Comparison of ENCODE assay signal across 9 cellular contexts in genomic region chr20:54543369-54543768, GRCh38.
"Had no signal": no experiment of that assay in that cellular context is flagged by ENCODE, and none has a peak within 500 bp of the region (broad histone marks: within the 10 kb centered on the region; RNA-seq: fewer than 3 reads in every experiment).

No MANE protein-coding gene starts in this region.

- H3K4me2 ChIP-seq: GM23338 had no signal

- H3K4me3 ChIP-seq: GM23248, GM23338, HAP-1 had no signal

- H3K9ac ChIP-seq: GM23248 had no signal

- H2AFZ ChIP-seq: GM23248, GM23338 had no signal

- H3K9me3 ChIP-seq: HAP-1 had no signal

- DNase-seq: GM23248, GOT3, H7, H9, HCEC 1CT, HFFc6 had no signal

- H3K36me3 ChIP-seq: HAP-1 had no signal

- H3K27ac ChIP-seq: GM23248 had no signal

- ATAC-seq: GM23338, HCT116 had no signal
